Comparison of ENCODE assay signal across 1 cellular context in the genomic region with DNA sequence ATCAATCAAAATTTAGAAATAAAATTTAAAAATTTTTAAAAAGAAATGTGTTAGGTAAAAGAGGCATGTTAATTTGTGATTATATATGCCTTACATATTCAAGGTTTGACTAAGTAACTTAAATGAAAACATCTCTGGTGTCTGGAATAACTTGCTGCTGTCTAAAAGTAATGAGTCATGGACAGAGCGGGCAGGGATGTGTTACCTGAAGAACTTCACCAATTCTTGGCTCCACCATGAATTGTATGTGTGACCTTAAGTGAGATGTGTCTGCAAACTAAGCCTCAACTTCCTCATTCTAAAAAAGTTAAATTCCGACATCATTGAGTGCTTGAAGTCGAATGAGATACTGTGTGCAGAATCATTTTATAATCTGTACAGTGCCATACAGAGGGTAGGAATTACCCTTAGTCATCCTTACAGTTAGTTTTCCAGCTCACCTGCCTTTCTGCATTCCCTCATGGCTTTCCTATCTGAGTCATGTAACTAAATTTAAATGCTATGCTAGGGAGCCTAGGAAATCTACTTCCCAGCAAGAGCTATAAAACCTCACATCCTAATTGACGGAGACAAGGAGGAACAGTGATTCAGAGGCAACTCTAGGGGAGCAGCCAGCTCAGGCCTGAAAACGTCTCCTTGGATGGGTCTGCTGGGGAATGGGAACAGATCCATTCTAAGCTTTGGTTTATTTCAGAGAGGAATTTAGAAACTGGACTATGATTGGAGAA.
TF ChIP-seq lines count a peak whose summit lies in the region.

No MANE protein-coding gene starts in this region.

TF ChIP-seq in HCT116, 20 proteins besides CTCF, POLR2A, EP300 and RAD21 (continued from another document):
- TF ChIP-seq REST (IDR thresholded peaks at IDR 0.05; ENCODE audit: low read depth) = no peak
- TF ChIP-seq FOSL1 (IDR thresholded peaks at IDR 0.05; ENCODE audit: low read depth) = peak; percentile 80
- TF ChIP-seq EZH2phosphoT487 (IDR thresholded peaks at IDR 0.05; ENCODE audit: borderline replicate concordance) = no peak
- TF ChIP-seq ZFX (IDR thresholded peaks at IDR 0.05) = no peak
- no peak for TF ChIP-seq SRF (IDR thresholded peaks at IDR 0.05; ENCODE audit: low read depth)
